In genomic region chr6:96458771-96459170, GRCh38 we compare ENCODE assay signal across 27 cellular contexts.
"Had no signal": no experiment of that assay in that cellular context is flagged by ENCODE, and none has a peak within 500 bp of the region (broad histone marks: within the 10 kb centered on the region; RNA-seq: fewer than 3 reads in every experiment).

No MANE protein-coding gene starts in this region.

- H3K4me1 Mint-ChIP-seq: immature natural killer cell; stimulated activated effector memory CD8-positive, alpha-beta T cell treated with anti-CD3 and anti-CD28 coated beads, Interleukin-12 subunit alpha, Interleukin-12 subunit beta, amount 100 ng/mL, for 72 hours had no signal

- H3K27ac Mint-ChIP-seq: immature natural killer cell; mesothelial cell of epicardium; naive thymus-derived CD4-positive, alpha-beta T cell; natural killer cell treated with Interleukin-12 subunit alpha and Interleukin-12 subunit beta and Interleukin-15 and Interleukin-18, amount 100 ng/mL, for 72 hours; stimulated activated effector memory CD8-positive, alpha-beta T cell treated with anti-CD3 and anti-CD28 coated beads, Interleukin-12 subunit alpha, Interleukin-12 subunit beta, amount 100 ng/mL, for 72 hours; stimulated activated naive CD8-positive, alpha-beta T cell treated with anti-CD3 and anti-CD28 coated beads, Interleukin-15, Interleukin-2, amounts not matched to agents 100 ng/mL and 50 ng/mL, for 24 hours; type B pancreatic cell had no signal

- H3K4me3 Mint-ChIP-seq: immature natural killer cell; mesothelial cell of epicardium; naive thymus-derived CD4-positive, alpha-beta T cell; natural killer cell treated with Interleukin-12 subunit alpha and Interleukin-12 subunit beta and Interleukin-15 and Interleukin-18, amount 100 ng/mL, for 72 hours; neural crest cell; stimulated activated effector memory CD8-positive, alpha-beta T cell treated with anti-CD3 and anti-CD28 coated beads, Interleukin-12 subunit alpha, Interleukin-12 subunit beta, amount 100 ng/mL, for 72 hours; stimulated activated naive CD8-positive, alpha-beta T cell treated with anti-CD3 and anti-CD28 coated beads, Interleukin-15, Interleukin-2, amounts not matched to agents 100 ng/mL and 50 ng/mL, for 24 hours; type B pancreatic cell had no signal

- H3K4me1 ChIP-seq: left lung, lower lobe of right lung, parathyroid adenoma, spleen, suprapubic skin, tibial artery, uterus had no signal

- H2AFZ ChIP-seq: parathyroid adenoma had no signal

- H3K9me3 ChIP-seq: left lung, lower lobe of right lung, neutrophil, spleen, suprapubic skin, thoracic aorta, tibial artery, uterus had no signal

- H3K27me3 ChIP-seq: left lung, neutrophil, spleen, suprapubic skin, tibial artery, uterus had no signal

- H3K36me3 ChIP-seq: left lung, lower lobe of right lung, neutrophil, spleen, suprapubic skin, thoracic aorta, tibial artery, uterus had no signal

- H3K36me3 Mint-ChIP-seq: immature natural killer cell; mesothelial cell of epicardium; naive thymus-derived CD4-positive, alpha-beta T cell; natural killer cell treated with Interleukin-12 subunit alpha and Interleukin-12 subunit beta and Interleukin-15 and Interleukin-18, amount 100 ng/mL, for 72 hours; stimulated activated effector memory CD8-positive, alpha-beta T cell treated with anti-CD3 and anti-CD28 coated beads, Interleukin-12 subunit alpha, Interleukin-12 subunit beta, amount 100 ng/mL, for 72 hours had no signal

- DNase-seq: hypothalamus; immature natural killer cell; kidney; left colon; left lung; lower lobe of right lung; mesendoderm; naive thymus-derived CD4-positive, alpha-beta T cell; occipital lobe; retina; right cardiac atrium; small intestine; spleen; stimulated activated CD4-positive, alpha-beta T cell treated with anti-CD3 and anti-CD28 coated beads, Interleukin-4, amount 100 ng/mL, for 24 hours; stimulated activated naive CD4-positive, alpha-beta T cell; tibial artery; uterus had no signal

- H3K9ac ChIP-seq: parathyroid adenoma had no signal

- H3K9me3 Mint-ChIP-seq: natural killer cell treated with Interleukin-12 subunit alpha and Interleukin-12 subunit beta and Interleukin-15 and Interleukin-18, amount 100 ng/mL, for 72 hours; neural crest cell; stimulated activated effector memory CD8-positive, alpha-beta T cell treated with anti-CD3 and anti-CD28 coated beads, Interleukin-12 subunit alpha, Interleukin-12 subunit beta, amount 100 ng/mL, for 72 hours; stimulated activated naive CD8-positive, alpha-beta T cell treated with anti-CD3 and anti-CD28 coated beads, Interleukin-15, Interleukin-2, amounts not matched to agents 100 ng/mL and 50 ng/mL, for 24 hours; type B pancreatic cell had no signal

- H3K4me3 ChIP-seq: left lung, lower lobe of right lung, spleen, suprapubic skin, thoracic aorta, tibial artery, uterus had no signal

- H3K79me2 ChIP-seq: parathyroid adenoma had no signal

- H3K27ac ChIP-seq: left lung, lower lobe of right lung, neutrophil, parathyroid adenoma, spleen, suprapubic skin, thoracic aorta, tibial artery, uterus had no signal

- H3K27me3 Mint-ChIP-seq: stimulated activated naive CD8-positive, alpha-beta T cell treated with anti-CD3 and anti-CD28 coated beads, Interleukin-15, Interleukin-2, amounts not matched to agents 100 ng/mL and 50 ng/mL, for 24 hours; type B pancreatic cell had no signal
